21 cellular contexts compared by ENCODE assay signal in genomic region chr10:129761573-129761972, GRCh38.
DNase-seq lines count a peak whose midpoint lies in the region; ATAC-seq, FAIRE-seq and TF ChIP-seq lines count a peak whose summit lies in the region.
"Had no signal": no experiment of that assay in that cellular context is flagged by ENCODE, and none has a peak within 500 bp of the region (broad histone marks: within the 10 kb centered on the region; RNA-seq: fewer than 3 reads in every experiment).

No MANE protein-coding gene starts in this region.

- ATAC-seq in right lobe of liver (no peak), HepG2 (no peak), HG03565 (IDR thresholded peaks at IDR 0.05; ENCODE audit: unreplicated experiment) (no peak)
- ATAC-seq: PC-3 had no signal

- in situ Hi-C loops in HepG2 (cut with HindIII; ENCODE audit: extremely low pct_ligation_motif_present, low pct_unique_long_range_greater_than_20kb) = no loop called here

- FAIRE-seq in HepG2 (lab: Jason Lieb, UNC) = no peak
- FAIRE-seq: GM12891, H54 had no signal

- H2AFZ ChIP-seq in HepG2 (ENCODE audit: low read length) (no peak overlapping the region), osteoblast (ENCODE audit: low read length) (no peak overlapping the region)

- H3K9me3 ChIP-seq in right lobe of liver (no peaks in the 10 kb centered on the region), HepG2 (ENCODE audit: low read length) (no peaks in the 10 kb centered on the region), esophagus muscularis mucosa (no peaks in the 10 kb centered on the region), osteoblast (ENCODE audit: low read depth, low read length) (no peaks in the 10 kb centered on the region)

- BruUV-seq in HepG2 (replicated peaks; lab: Mats Ljungman, UMichigan) = no TSS peak

- intact Hi-C loops in right lobe of liver (cut with DNase I) = no loop called here
- intact Hi-C loops in HepG2 (cut with micrococcal nuclease; ENCODE audit: unreplicated experiment) = no loop called here
- intact Hi-C loops in esophagus muscularis mucosa (cut with DNase I) = no loop called here

- no peak for TF ChIP-seq POLR2A in right lobe of liver (IDR thresholded peaks at IDR 0.05)
- TF ChIP-seq POLR2A in HepG2 (IDR thresholded peaks at IDR 0.05; ENCODE audit: insufficient read depth in 1 of 2, low read depth in 2 of 2, low read length in 2 of 2) = no peak
- TF ChIP-seq POLR2A in esophagus muscularis mucosa (IDR thresholded peaks at IDR 0.05; ENCODE audit: low read depth) = no peak

- H3K9ac ChIP-seq in HepG2 (ENCODE audit: insufficient read depth, low read depth, low read length) = no peak overlapping the region

- no peaks in the 10 kb centered on the region for H3K79me2 ChIP-seq in HepG2 (ENCODE audit: insufficient read depth, low read length)
- no peaks in the 10 kb centered on the region for H3K79me2 ChIP-seq in osteoblast (ENCODE audit: insufficient read depth, low read length)

- POLR2A ChIA-PET in HepG2 (lab: Yijun Ruan, JAX) = no interaction called here

- H3K27ac ChIP-seq in right lobe of liver (no peak overlapping the region), HepG2 (ENCODE audit: extremely low read length, insufficient read depth, low read length) (no peak overlapping the region), esophagus muscularis mucosa (replicated peaks in 1 of 4) (no peak overlapping the region), osteoblast (ENCODE audit: low read depth, low read length) (no peak overlapping the region)
- H3K27ac ChIP-seq: RWPE1, SJSA1 had no signal

- H3K4me3 ChIP-seq in right lobe of liver = no peak overlapping the region
- H3K4me3 ChIP-seq in HepG2 (replicated peaks in 1 of 3; ENCODE audit: insufficient read depth in 1 of 3, low read depth in 2 of 3, low read length in 3 of 3) = no peak overlapping the region
- H3K4me3 ChIP-seq in esophagus muscularis mucosa = no peak overlapping the region
- H3K4me3 ChIP-seq in osteoblast (ENCODE audit: insufficient read depth, low read length) = no peak overlapping the region
- H3K4me3 ChIP-seq: SJSA1 had no signal

- H3K36me3 ChIP-seq in right lobe of liver = peaks cover 0 to 10% (median 0%) of the 10 kb centered on the region in 4 donors
- H3K36me3 ChIP-seq in HepG2 (replicated peaks in 1 of 2; ENCODE audit: control insufficient read depth in 1 of 2, insufficient read depth in 2 of 2, low read length in 2 of 2) = no peaks in the 10 kb centered on the region
- H3K36me3 ChIP-seq in esophagus muscularis mucosa = peaks cover 0 to 30% (median 5%) of the 10 kb centered on the region in 4 donors
- no peaks in the 10 kb centered on the region for H3K36me3 ChIP-seq in osteoblast (ENCODE audit: insufficient read depth, low read length)
- H3K36me3 ChIP-seq: SJSA1 had no signal

- CTCF ChIA-PET in HepG2 (lab: Yijun Ruan, JAX; ENCODE audit: low intra/inter-chr PET ratio, low total read pairs) = no interaction called here

- peak; percentile 17 to 23 (median 18) for DNase-seq in right lobe of liver
- DNase-seq in HepG2 (ENCODE audit: low spot score) = no peak
- peak; percentile 50 for DNase-seq in esophagus muscularis mucosa (ENCODE audit: extremely low spot score)
- peak; percentile 52 for DNase-seq in osteoblast (ENCODE audit: insufficient read length, low spot score, missing footprints)
- DNase-seq in ureter (ENCODE audit: low spot score) = peak; percentile 15
- DNase-seq in NCI-H1694 (lab: John Stamatoyannopoulos, UW) = no peak
- no peak for DNase-seq in AG08396 (ENCODE audit: low spot score)
- DNase-seq: AML-193, COR-L47, GF-D8, KBM-7, NCI-H1436 treated with DMSO at 0.1 percent for 48 hours, NCI-H2081, NCI-H510A, NCI-H774, PC-3 had no signal

- TF ChIP-seq RAD21 in HepG2 (CRISPR knock-in tag; IDR thresholded peaks at IDR 0.05) = no peak

- H3K4me1 ChIP-seq in right lobe of liver (peaks cover 0 to 20% (median 9%) of the 10 kb centered on the region in 4 donors), HepG2 (ENCODE audit: insufficient read depth, low read length) (no peaks in the 10 kb centered on the region; the same call in 1 of the 2 replicates), esophagus muscularis mucosa (peaks cover 0 to 13% (median 9%) of the 10 kb centered on the region in 4 donors), osteoblast (ENCODE audit: insufficient read depth, low read length) (no peaks in the 10 kb centered on the region)
- H3K4me1 ChIP-seq: SJSA1 had no signal

- TF ChIP-seq EP300 in HepG2 (IDR thresholded peaks at IDR 0.05; ENCODE audit: low read depth in 2 of 2, low read length in 2 of 2) (no peak), HepG2 (CRISPR knock-in tag; IDR thresholded peaks at IDR 0.05; ENCODE audit: borderline replicate concordance) (no peak), esophagus muscularis mucosa (IDR thresholded peaks at IDR 0.05) (no peak)

- 100% methylated on average over 4 of the region's 11 CpGs for WGBS in right lobe of liver (ENCODE audit: insufficient coverage, low coverage, low lambda C conversion rate, missing lambda C conversion rate)
- WGBS in HepG2 (ENCODE audit: low lambda C conversion rate) = 86% methylated on average over 8 of the region's 11 CpGs
- 93% methylated on average over 8 of the region's 11 CpGs for WGBS in esophagus muscularis mucosa

- no peaks in the 10 kb centered on the region for H3K27me3 ChIP-seq in right lobe of liver
- no peaks in the 10 kb centered on the region for H3K27me3 ChIP-seq in HepG2 (ENCODE audit: control insufficient read depth in 1 of 2, insufficient read depth in 2 of 2, low read length in 2 of 2)
- no peaks in the 10 kb centered on the region for H3K27me3 ChIP-seq in esophagus muscularis mucosa
- H3K27me3 ChIP-seq in osteoblast (ENCODE audit: insufficient read depth, low read length) = no peaks in the 10 kb centered on the region
- H3K27me3 ChIP-seq: SJSA1 had no signal

- H3K4me2 ChIP-seq in HepG2 (ENCODE audit: low read depth, low read length) (no peak overlapping the region), osteoblast (ENCODE audit: insufficient read depth, low read length) (no peak overlapping the region)

- no peak for TF ChIP-seq CTCF in right lobe of liver (IDR thresholded peaks at IDR 0.05)
- TF ChIP-seq CTCF in HepG2 (CRISPR knock-in tag; IDR thresholded peaks at IDR 0.05) = no peak
- no peak for TF ChIP-seq CTCF in esophagus muscularis mucosa (IDR thresholded peaks at IDR 0.05)
- TF ChIP-seq CTCF in osteoblast (IDR thresholded peaks at IDR 0.05; ENCODE audit: extremely low read depth, low read depth, low read length) = no peak

- H4K20me1 ChIP-seq in HepG2 (ENCODE audit: insufficient read depth, low read length) = no peaks in the 10 kb centered on the region
- H4K20me1 ChIP-seq in osteoblast (ENCODE audit: insufficient read depth, low read length) = no peaks in the 10 kb centered on the region

TF ChIP-seq in HepG2, 621 proteins besides CTCF, POLR2A, EP300 and RAD21 (continues in another document):
- TF ChIP-seq FOSL2 (CRISPR knock-in tag; IDR thresholded peaks at IDR 0.05) = no peak
- TF ChIP-seq NCOA5 (CRISPR knock-in tag; IDR thresholded peaks at IDR 0.05) = no peak
- TF ChIP-seq ZUFSP (CRISPR knock-in tag; IDR thresholded peaks at IDR 0.05; ENCODE audit: borderline replicate concordance) = no peak
- TF ChIP-seq ZNF264 (CRISPR knock-in tag; IDR thresholded peaks at IDR 0.05) = no peak
- TF ChIP-seq PLSCR1 (CRISPR knock-in tag; IDR thresholded peaks at IDR 0.05; ENCODE audit: borderline replicate concordance) = no peak
- TF ChIP-seq SIX1 (CRISPR knock-in tag; IDR thresholded peaks at IDR 0.05; ENCODE audit: borderline replicate concordance) = no peak
- no peak for TF ChIP-seq FOXO4 (CRISPR knock-in tag; conservative IDR thresholded peaks at IDR 0.05)

Comparison
In these comparisons a context has a peak if more than half of its experiments do, and no peak if none do; other contexts are left out.
1. DNase-seq: peak in right lobe of liver (3 of 3), esophagus muscularis mucosa (single experiment), osteoblast (single experiment) and ureter (single experiment); none in HepG2 (single experiment), NCI-H1694 (single experiment) and AG08396 (single experiment).